Comparison of ENCODE assay signal across 8 cellular contexts in the genomic region with DNA sequence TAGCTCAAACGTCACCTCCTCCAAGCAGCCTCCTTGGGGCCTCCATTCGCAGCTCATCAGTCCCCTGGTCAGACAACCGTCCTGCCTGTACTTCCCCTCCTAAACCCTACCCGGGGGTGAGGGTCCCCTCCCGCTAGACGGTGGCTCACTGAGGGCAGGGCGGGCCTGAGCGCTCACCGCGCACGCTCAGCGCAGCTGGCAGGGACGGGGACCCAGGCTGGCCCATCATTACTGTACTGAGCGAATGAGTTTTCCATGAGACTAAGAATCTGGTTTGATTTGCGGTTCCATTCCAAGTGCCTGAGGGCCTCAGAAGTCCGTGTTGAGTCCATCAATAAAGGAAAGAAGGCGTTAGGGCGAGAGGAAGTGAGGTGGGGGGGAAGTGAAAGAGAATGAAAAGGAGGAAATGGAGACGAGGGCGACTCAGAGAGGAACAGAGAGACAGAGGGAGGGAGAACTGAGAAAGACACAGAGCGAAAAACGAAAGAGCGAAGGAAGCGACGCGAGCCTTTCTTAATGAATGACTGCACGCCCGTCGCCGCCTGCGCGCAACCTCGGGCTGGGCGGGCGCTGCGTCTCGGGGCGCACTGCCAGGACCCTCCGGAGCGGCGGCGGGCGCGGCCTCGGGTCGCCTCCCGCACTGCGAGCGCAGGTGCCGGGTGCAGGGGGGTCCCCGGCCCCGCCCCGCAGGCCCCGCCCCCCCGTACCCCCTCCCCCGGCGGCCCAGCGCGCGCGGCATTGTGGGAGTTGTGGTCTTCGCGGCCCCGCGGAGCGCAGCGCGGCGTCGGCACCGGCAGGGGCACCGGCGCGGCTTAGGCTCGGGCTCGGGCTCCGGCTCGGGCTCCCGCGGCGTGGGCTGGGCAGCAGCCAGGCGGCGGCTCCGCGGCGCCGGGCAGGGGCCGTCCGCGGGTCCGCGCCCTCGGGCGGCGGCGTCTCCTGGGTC. TPM values are rescaled to one million over a fixed set of nuclear protein-coding genes. Genes with fewer than 3 reads are reported as not detected.
DNase-seq lines count a peak whose midpoint lies in the region; ATAC-seq and TF ChIP-seq lines count a peak whose summit lies in the region.

A gene with protein sequence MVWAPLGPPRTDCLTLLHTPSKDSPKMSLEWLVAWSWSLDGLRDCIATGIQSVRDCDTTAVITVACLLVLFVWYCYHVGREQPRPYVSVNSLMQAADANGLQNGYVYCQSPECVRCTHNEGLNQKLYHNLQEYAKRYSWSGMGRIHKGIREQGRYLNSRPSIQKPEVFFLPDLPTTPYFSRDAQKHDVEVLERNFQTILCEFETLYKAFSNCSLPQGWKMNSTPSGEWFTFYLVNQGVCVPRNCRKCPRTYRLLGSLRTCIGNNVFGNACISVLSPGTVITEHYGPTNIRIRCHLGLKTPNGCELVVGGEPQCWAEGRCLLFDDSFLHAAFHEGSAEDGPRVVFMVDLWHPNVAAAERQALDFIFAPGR (plus strand): TSS at position 746 of the 943 bp plus-strand sequence. CDS start 4,356 bp downstream, outside the sequence.

- DNase-seq in GM13977 (ENCODE audit: low spot score), result peak; percentile 93
- DNase-seq in NCI-H1105 (lab: John Stamatoyannopoulos, UW), result peak; percentile 74
- peak; percentile 74 for DNase-seq in T-helper 22 cell (ENCODE audit: low read depth)
- DNase-seq in ascending aorta (ENCODE audit: low spot score in 2 of 2), result peak in 1 of 2 donors; percentile 70
- no peak for DNase-seq in iPS DF 6.9 (ENCODE audit: low read depth, low spot score)
- DNase-seq in sigmoid colon, result peak; percentile 73
- no peak for DNase-seq in NCI-H1048 (lab: John Stamatoyannopoulos, UW)

- H3K27me3 ChIP-seq in ascending aorta (no peaks in the 10 kb centered on the region), iPS DF 6.9 (ENCODE audit: control insufficient read depth, insufficient read depth, low read length) (no peaks in the 10 kb centered on the region), sigmoid colon (no peaks in the 10 kb centered on the region)

- no CpG with 5 or more reads among the region's 96 CpGs for WGBS in iPS DF 6.9 (ENCODE audit: insufficient coverage, insufficient read length)
- 1% methylated on average over 96 of the region's 96 CpGs for WGBS in sigmoid colon, 2 donors

- peak within 1 kb of the TSS; percentile 70 to 80 for H3K4me3 ChIP-seq in ascending aorta
- peak within 1 kb of the TSS; percentile 65 for H3K4me3 ChIP-seq in iPS DF 6.9 (ENCODE audit: low read length)
- H3K4me3 ChIP-seq in sigmoid colon, result peak within 1 kb of the TSS; percentile 27 to 66 (median 59)

- H3K27ac ChIP-seq in ascending aorta (peak within 1 kb of the TSS in 1 of 2 donors; percentile 54), iPS DF 6.9 (ENCODE audit: low read length) (no peak within 1 kb of the TSS), sigmoid colon (peak within 1 kb of the TSS; percentile 63 to 79 (median 78))

- H3K4me1 ChIP-seq in ascending aorta (peaks cover 0 to 6% of the 10 kb centered on the region in 2 donors), iPS DF 6.9 (ENCODE audit: control insufficient read depth, insufficient read depth, low read length) (0 out of 2 replicates have a peak, but pooled peaks cover 2% of the 10 kb centered on the region), sigmoid colon (peaks cover 0 to 21% (median 17%) of the 10 kb centered on the region in 4 donors)

- in situ Hi-C loops in GM13977 (cut with MboI; ENCODE audit: low pct_unique_long_range_greater_than_20kb, low sequenced_read_pairs, unreplicated experiment), result no loop called here

- no peak for TF ChIP-seq POLR2A in sigmoid colon (IDR thresholded peaks at IDR 0.05)

- TF ChIP-seq EP300 in sigmoid colon (IDR thresholded peaks at IDR 0.05), result no peak

- TF ChIP-seq CTCF in GM13977 (IDR thresholded peaks at IDR 0.05; ENCODE audit: extremely low read depth, insufficient read depth, missing control alignments) (no peak), ascending aorta (IDR thresholded peaks at IDR 0.05) (no peak), sigmoid colon (IDR thresholded peaks at IDR 0.05) (no peak)

- H3K9me3 ChIP-seq in ascending aorta, result peaks cover 0 to 2% of the 10 kb centered on the region in 2 donors
- no peaks in the 10 kb centered on the region for H3K9me3 ChIP-seq in iPS DF 6.9 (ENCODE audit: control insufficient read depth, insufficient read depth, low read length)
- H3K9me3 ChIP-seq in sigmoid colon, result no peaks in the 10 kb centered on the region

- ATAC-seq in HG02610 (IDR thresholded peaks at IDR 0.05; ENCODE audit: unreplicated experiment), result peak; percentile 62

- H3K36me3 ChIP-seq in ascending aorta (no peaks in the 10 kb centered on the region), iPS DF 6.9 (ENCODE audit: control insufficient read depth, insufficient read depth, low read length) (peaks cover 4% of the 10 kb centered on the region; the same call in 1 of the 2 replicates), sigmoid colon (peaks cover 0 to 4% (median 0%) of the 10 kb centered on the region in 4 donors)

- intact Hi-C loops in ascending aorta (cut with DNase I) (no loop called here), sigmoid colon (cut with DNase I) (no loop called here)

RNA-seq across cellular contexts. Expression of the gene that starts here (rescaled TPM):
- total RNA-seq in ascending aorta, result 0.32 TPM
- total RNA-seq in sigmoid colon, result 1 to 10 TPM in 3 of 4 donors, under 1 TPM in 1; 0.83 to 1.6 (median 1.3) TPM
- 1 to 10 TPM; 1.2 to 3.4 (median 1.8) TPM for polyA plus RNA-seq in sigmoid colon

Comparison
In these comparisons a context has a peak if more than half of its experiments do, and no peak if none do; other contexts are left out.
1. DNase-seq: peak in GM13977 (single experiment), NCI-H1105 (single experiment), T-helper 22 cell (single experiment) and sigmoid colon (single experiment); none in iPS DF 6.9 (single experiment) and NCI-H1048 (single experiment).
2. Peak in every context shown above with its lines, with median percentiles within 50 percentile points of each other: H3K4me3 ChIP-seq.